Comparison of ENCODE assay signal across 20 cellular contexts in genomic region chr6:18488004-18488403, GRCh38.
"Had no signal": no experiment of that assay in that cellular context is flagged by ENCODE, and none has a peak within 500 bp of the region (broad histone marks: within the 10 kb centered on the region; RNA-seq: fewer than 3 reads in every experiment).

No MANE protein-coding gene starts in this region.

- H3K9me3 ChIP-seq: lower lobe of right lung, pancreas, uterus had no signal

- H3K4me3 ChIP-seq: lower lobe of right lung, neural progenitor cell, pancreas, uterus had no signal

- H3K9ac ChIP-seq: neural progenitor cell had no signal

- H3K27ac ChIP-seq: brain microvascular endothelial cell, lower lobe of right lung, neural progenitor cell, pancreas, uterus had no signal

- H3K36me3 ChIP-seq: brain microvascular endothelial cell, lower lobe of right lung, neural progenitor cell, pancreas, uterus had no signal

- H3K4me2 ChIP-seq: neural progenitor cell had no signal

- H3K27me3 ChIP-seq: brain microvascular endothelial cell, neural progenitor cell, uterus had no signal

- FAIRE-seq: pancreas, TTC549 had no signal

- DNase-seq: activated CD4-positive, alpha-beta T cell treated with anti-CD3 and anti-CD28 coated beads for 4 hours; activated CD8-positive, alpha-beta T cell treated with anti-CD3 and anti-CD28 coated beads for 36 hours; activated effector memory CD4-positive, alpha-beta T cell treated with Interleukin-2 at 50 U/mL for 16 hours; activated naive CD4-positive, alpha-beta T cell treated with anti-CD3 and anti-CD28 coated beads, Interleukin-2, amount 50 U/mL, for 16 hours; activated T-cell treated with anti-CD3 and anti-CD28 coated beads, Interleukin-2, amount 50 U/mL, for 4 hours; amniotic stem cell; brain microvascular endothelial cell; cerebellar nuclear complex; erythroblast; glutamatergic neuron; lower lobe of right lung; naive B cell; pancreas; stimulated activated CD4-positive, alpha-beta T cell treated with anti-CD3 and anti-CD28 coated beads, Interleukin-12 subunit alpha, Interleukin-12 subunit beta, amount 100 ng/mL, for 4 hours; stimulated activated CD4-positive, alpha-beta T cell treated with anti-CD3 and anti-CD28 coated beads, Interleukin-2, amount 100 ng/mL, for 24 hours; T-helper 2 cell; uterus had no signal

- H3K4me1 ChIP-seq: neural progenitor cell, pancreas, uterus had no signal

- H2AFZ ChIP-seq: neural progenitor cell had no signal

- ATAC-seq: activated CD8-positive, alpha-beta T cell treated with anti-CD3 and anti-CD28 coated beads for 36 hours; activated T-cell treated with anti-CD3 and anti-CD28 coated beads, Interleukin-2, amount 50 U/mL, for 4 hours; pancreas; WTC11 had no signal
